ENCODE assay signal across 13 cellular contexts in genomic region chr21:44365251-44365966, GRCh38. TPM values are rescaled to one million over a fixed set of nuclear protein-coding genes. Genes with fewer than 3 reads are reported as not detected.
"Had no signal": no experiment of that assay in that cellular context is flagged by ENCODE, and none has a peak within 500 bp of the region (broad histone marks: within the 10 kb centered on the region; RNA-seq: fewer than 3 reads in every experiment).

No MANE protein-coding gene starts in this region.

- DNase-seq: activated CD4-positive, alpha-beta T cell treated with anti-CD3 and anti-CD28 coated beads, Interleukin-2, amount 50 U/mL, for 4 hours; activated CD8-positive, alpha-beta memory T cell treated with anti-CD3 and anti-CD28 coated beads, Interleukin-2, amount 10 ng/mL, durations not matched to agents 7 days and 5 days; activated naive CD4-positive, alpha-beta T cell treated with anti-CD3 and anti-CD28 coated beads, Interleukin-2, amount 10 ng/mL, durations not matched to agents 7 days and 5 days; dermis blood vessel endothelial cell; glutamatergic neuron; left ventricle myocardium inferior; mesenchymal stem cell; stomach had no signal

- H3K27ac Mint-ChIP-seq: activated CD8-positive, alpha-beta memory T cell treated with anti-CD3 and anti-CD28 coated beads, Interleukin-2, amount 10 ng/mL, durations not matched to agents 7 days and 5 days; activated naive CD4-positive, alpha-beta T cell treated with anti-CD3 and anti-CD28 coated beads, Interleukin-2, amount 10 ng/mL, durations not matched to agents 7 days and 5 days; activated T-helper 1 cell treated with anti-CD3 and anti-CD28 coated beads, Interleukin-12 subunit alpha, Interleukin-12 subunit beta, Interleukin-2, Interleukin-4 antibody, amounts not matched to agents 30 ng/mL and 10 ng/mL and 1 ng/mL, durations not matched to agents 14 hours and 24 hours and 36 hours; brain had no signal

- H3K4me1 Mint-ChIP-seq: activated CD8-positive, alpha-beta memory T cell treated with anti-CD3 and anti-CD28 coated beads, Interleukin-2, amount 10 ng/mL, durations not matched to agents 7 days and 5 days; brain had no signal

- H3K4me3 ChIP-seq: esophagus muscularis mucosa, left ventricle myocardium inferior, stomach, uterus had no signal

- H3K4me3 Mint-ChIP-seq: activated CD8-positive, alpha-beta memory T cell treated with anti-CD3 and anti-CD28 coated beads, Interleukin-2, amount 10 ng/mL, durations not matched to agents 7 days and 5 days; activated naive CD4-positive, alpha-beta T cell treated with anti-CD3 and anti-CD28 coated beads, Interleukin-2, amount 10 ng/mL, durations not matched to agents 7 days and 5 days; activated T-helper 1 cell treated with anti-CD3 and anti-CD28 coated beads, Interleukin-12 subunit alpha, Interleukin-12 subunit beta, Interleukin-2, Interleukin-4 antibody, amounts not matched to agents 30 ng/mL and 10 ng/mL and 1 ng/mL, durations not matched to agents 14 hours and 24 hours and 36 hours; brain had no signal

- ATAC-seq: activated CD8-positive, alpha-beta memory T cell treated with anti-CD3 and anti-CD28 coated beads, Interleukin-2, amount 10 ng/mL, durations not matched to agents 7 days and 5 days had no signal

- H3K27ac ChIP-seq: esophagus muscularis mucosa, left ventricle myocardium inferior, stomach, uterus had no signal

RNA-seq across cellular contexts. Expression of gene TRPM2, which starts 12.0 kb away (rescaled TPM):
- total RNA-seq: osteocyte had no signal
